In genomic region chr3:67067251-67067650, GRCh38 we compare ENCODE assay signal across 17 cellular contexts.
DNase-seq lines count a peak whose midpoint lies in the region; ATAC-seq and TF ChIP-seq lines count a peak whose summit lies in the region.
"Had no signal": no experiment of that assay in that cellular context is flagged by ENCODE, and none has a peak within 500 bp of the region (broad histone marks: within the 10 kb centered on the region; RNA-seq: fewer than 3 reads in every experiment).

No MANE protein-coding gene starts in this region.

- intact Hi-C loops in OCI-LY7 (cut with micrococcal nuclease; ENCODE audit: unreplicated experiment): no loop called here
- intact Hi-C loops in stomach (cut with DNase I; ENCODE audit: low total_unique reads): no loop called here

- H3K4me2 ChIP-seq in OCI-LY7 (ENCODE audit: low read length): 0 out of 2 replicates have a peak overlapping the region, but pooled peaks have one; percentile 0

- H3K9me3 ChIP-seq in OCI-LY7 (ENCODE audit: low read length) (no peaks in the 10 kb centered on the region), stomach (no peaks in the 10 kb centered on the region)
- H3K9me3 ChIP-seq: left ventricle myocardium inferior had no signal

- CTCF ChIA-PET in OCI-LY7 (lab: Charles Lee; ENCODE audit: unreplicated experiment): no interaction called here

- no peaks in the 10 kb centered on the region for H3K27me3 ChIP-seq in stomach
- H3K27me3 ChIP-seq: cardiac muscle cell had no signal

- POLR2A ChIA-PET in OCI-LY7 (lab: Charles Lee): interaction anchor here (0.6 to 1.6 kb wide), 6 partner anchors 10 to 37 kb away, joined by 4 to 6 read pairs (median 4); no protein-coding TSS in a partner anchor

- no peak overlapping the region for H3K27ac ChIP-seq in OCI-LY7 (ENCODE audit: low read depth, low read length, poor library complexity, severe bottlenecking)
- no peak overlapping the region for H3K27ac ChIP-seq in stomach
- H3K27ac ChIP-seq: cardiac muscle cell, left ventricle myocardium inferior had no signal

- no peaks in the 10 kb centered on the region for H3K9me2 ChIP-seq in OCI-LY7 (ENCODE audit: insufficient read depth, low read length)

- H3K4me1 ChIP-seq in OCI-LY7 (ENCODE audit: insufficient read depth, low read length, poor library complexity, severe bottlenecking) (peaks cover 11% of the 10 kb centered on the region), stomach (no peaks in the 10 kb centered on the region)
- H3K4me1 ChIP-seq: left ventricle myocardium inferior had no signal

- DNase-seq in OCI-LY7 (ENCODE audit: low spot score): no peak
- DNase-seq in activated naive CD4-positive, alpha-beta T cell treated with Interleukin-2 at 50 U/mL for 16 hours: no peak
- no peak for DNase-seq in iPS-NIHi11 (ENCODE audit: low spot score)
- no peak for DNase-seq in AG08396 (ENCODE audit: low spot score)
- DNase-seq in stomach: no peak
- DNase-seq: activated CD8-positive, alpha-beta T cell treated with anti-CD3 and anti-CD28 coated beads, Interleukin-2, amount 10 ng/mL, durations not matched to agents 7 days and 5 days; activated naive CD4-positive, alpha-beta T cell treated with anti-CD3 and anti-CD28 coated beads for 36 hours; GF-D8; head of caudate nucleus; left ventricle myocardium inferior; NCI-H1092 treated with DMSO at 0.1 percent for 48 hours; NCI-H510A; T1000 had no signal

- BruUV-seq in OCI-LY7 (replicated peaks; lab: Mats Ljungman, UMichigan): no TSS peak

- no peaks in the 10 kb centered on the region for H4K20me1 ChIP-seq in OCI-LY7 (ENCODE audit: insufficient read depth, low read length)

- TF ChIP-seq EP300 in stomach (IDR thresholded peaks at IDR 0.05): no peak

- no peaks in the 10 kb centered on the region for H3K36me3 ChIP-seq in OCI-LY7 (ENCODE audit: insufficient read depth, low read length)
- H3K36me3 ChIP-seq in stomach: no peaks in the 10 kb centered on the region
- H3K36me3 ChIP-seq: cardiac muscle cell, left ventricle myocardium inferior had no signal

- H2AFZ ChIP-seq in OCI-LY7 (ENCODE audit: low read length): peak overlapping the region; percentile 70; the same call in 1 of the 2 replicates

- no peak for TF ChIP-seq CTCF in OCI-LY7 (conservative IDR thresholded peaks at IDR 0.05; ENCODE audit: low read length)
- no peak for TF ChIP-seq CTCF in stomach (IDR thresholded peaks at IDR 0.05)

- peak; percentile 84 for ATAC-seq in GM19035 (IDR thresholded peaks at IDR 0.05; ENCODE audit: unreplicated experiment)
- peak; percentile 86 for ATAC-seq in GM21737 (IDR thresholded peaks at IDR 0.05; ENCODE audit: unreplicated experiment)
- peak; percentile 84 for ATAC-seq in HG03108 (IDR thresholded peaks at IDR 0.05; ENCODE audit: unreplicated experiment)
- ATAC-seq: activated CD8-positive, alpha-beta T cell treated with anti-CD3 and anti-CD28 coated beads, Interleukin-2, amount 10 ng/mL, durations not matched to agents 7 days and 5 days had no signal

- no peaks in the 10 kb centered on the region for H3K79me2 ChIP-seq in OCI-LY7 (ENCODE audit: insufficient read depth, low read depth, low read length)

- TF ChIP-seq POLR2A in stomach (IDR thresholded peaks at IDR 0.05): no peak

- H3K4me3 ChIP-seq in OCI-LY7 (ENCODE audit: low read depth, low read length, poor library complexity, severe bottlenecking) (no peak overlapping the region), stomach (no peak overlapping the region)
- H3K4me3 ChIP-seq: cardiac muscle cell, left ventricle myocardium inferior had no signal

- 34 to 72% (median 41%) methylated on average over 4 of the region's 4 CpGs for WGBS in stomach, 5 donors
